Comparison of ENCODE assay signal across 17 cellular contexts in genomic region chr3:150254199-150254786, GRCh38.
DNase-seq lines count a peak whose midpoint lies in the region; ATAC-seq, FAIRE-seq and TF ChIP-seq lines count a peak whose summit lies in the region.
"Had no signal": no experiment of that assay in that cellular context is flagged by ENCODE, and none has a peak within 500 bp of the region (broad histone marks: within the 10 kb centered on the region; RNA-seq: fewer than 3 reads in every experiment).

No MANE protein-coding gene starts in this region.

- peaks cover 51% of the 10 kb centered on the region for H3K4me1 Mint-ChIP-seq in astrocyte (ENCODE audit: low read depth, unreplicated experiment)
- no peaks in the 10 kb centered on the region for H3K4me1 Mint-ChIP-seq in activated T-helper 1 cell treated with anti-CD3 and anti-CD28 coated beads, Interleukin-12 subunit alpha, Interleukin-12 subunit beta, Interleukin-2, Interleukin-4 antibody, amounts not matched to agents 30 ng/mL and 10 ng/mL and 1 ng/mL, durations not matched to agents 14 hours and 24 hours and 36 hours (ENCODE audit: low read depth)

- ATAC-seq in GM21576 (IDR thresholded peaks at IDR 0.05; ENCODE audit: unreplicated experiment), result no peak
- ATAC-seq: SK-N-SH treated with all-trans-retinoic acid at 6 μM for 48 hours had no signal

- no peaks in the 10 kb centered on the region for H3K9me3 ChIP-seq in astrocyte (ENCODE audit: insufficient read depth, low read depth, low read length)
- no peaks in the 10 kb centered on the region for H3K9me3 ChIP-seq in esophagus squamous epithelium
- no peaks in the 10 kb centered on the region for H3K9me3 ChIP-seq in muscle layer of duodenum (ENCODE audit: control insufficient read depth in 1 of 2, low read length in 2 of 2)
- H3K9me3 ChIP-seq in suprapubic skin, result no peaks in the 10 kb centered on the region
- H3K9me3 ChIP-seq: testis had no signal

- CTCF ChIA-PET in GM10248 (lab: Yijun Ruan, JAX), result interaction anchor here (1.4 kb wide), 1 partner anchor 12 kb away, joined by 4 read pairs; no protein-coding TSS in a partner anchor

- TF ChIP-seq POLR2A in esophagus squamous epithelium (IDR thresholded peaks at IDR 0.05) (no peak), suprapubic skin (IDR thresholded peaks at IDR 0.05) (no peak)

- no peaks in the 10 kb centered on the region for H3K79me2 ChIP-seq in astrocyte (ENCODE audit: insufficient read depth, low read length)

- no peaks in the 10 kb centered on the region for H3K27me3 Mint-ChIP-seq in astrocyte (ENCODE audit: low read depth, unreplicated experiment)
- peaks cover 8% of the 10 kb centered on the region for H3K27me3 Mint-ChIP-seq in activated T-helper 1 cell treated with anti-CD3 and anti-CD28 coated beads, Interleukin-12 subunit alpha, Interleukin-12 subunit beta, Interleukin-2, Interleukin-4 antibody, amounts not matched to agents 30 ng/mL and 10 ng/mL and 1 ng/mL, durations not matched to agents 14 hours and 24 hours and 36 hours (ENCODE audit: insufficient read depth)

- H3K36me3 Mint-ChIP-seq in astrocyte (ENCODE audit: low read depth, unreplicated experiment), result no peaks in the 10 kb centered on the region
- no peaks in the 10 kb centered on the region for H3K36me3 Mint-ChIP-seq in activated T-helper 1 cell treated with anti-CD3 and anti-CD28 coated beads, Interleukin-12 subunit alpha, Interleukin-12 subunit beta, Interleukin-2, Interleukin-4 antibody, amounts not matched to agents 30 ng/mL and 10 ng/mL and 1 ng/mL, durations not matched to agents 14 hours and 24 hours and 36 hours (ENCODE audit: low read depth)

- H2AFZ ChIP-seq in astrocyte (ENCODE audit: low read depth, low read length), result no peak overlapping the region
- H2AFZ ChIP-seq: PC-9 had no signal

- H3K4me1 ChIP-seq in astrocyte (ENCODE audit: insufficient read depth, low read length) (peaks cover 27% of the 10 kb centered on the region), esophagus squamous epithelium (peaks cover 17 to 55% (median 38%) of the 10 kb centered on the region in 3 donors), muscle layer of duodenum (ENCODE audit: control insufficient read depth in 1 of 2, insufficient read depth in 2 of 2, low read length in 2 of 2) (peaks cover 12 to 34% of the 10 kb centered on the region in 2 donors), suprapubic skin (peaks cover 40% of the 10 kb centered on the region)

- H3K27me3 ChIP-seq in astrocyte (ENCODE audit: insufficient read depth, low read length) (no peaks in the 10 kb centered on the region), esophagus squamous epithelium (no peaks in the 10 kb centered on the region), muscle layer of duodenum (ENCODE audit: low read depth, low read length) (no peaks in the 10 kb centered on the region), suprapubic skin (no peaks in the 10 kb centered on the region)
- H3K27me3 ChIP-seq: testis had no signal

- no peaks in the 10 kb centered on the region for H4K20me1 ChIP-seq in astrocyte (ENCODE audit: insufficient read depth, low read length)

- FAIRE-seq in astrocyte (lab: Jason Lieb, UNC), result no peak
- FAIRE-seq: H54 had no signal

- H3K9me3 Mint-ChIP-seq in astrocyte (ENCODE audit: unreplicated experiment), result peaks cover 8% of the 10 kb centered on the region
- no peaks in the 10 kb centered on the region for H3K9me3 Mint-ChIP-seq in activated T-helper 1 cell treated with anti-CD3 and anti-CD28 coated beads, Interleukin-12 subunit alpha, Interleukin-12 subunit beta, Interleukin-2, Interleukin-4 antibody, amounts not matched to agents 30 ng/mL and 10 ng/mL and 1 ng/mL, durations not matched to agents 14 hours and 24 hours and 36 hours

- H3K4me2 ChIP-seq in astrocyte (ENCODE audit: low read length), result no peak overlapping the region
- H3K4me2 ChIP-seq: PC-9 had no signal

- no peak overlapping the region for H3K4me3 ChIP-seq in astrocyte (ENCODE audit: insufficient read depth, low read depth, low read length)
- H3K4me3 ChIP-seq in esophagus squamous epithelium, result no peak overlapping the region
- H3K4me3 ChIP-seq in muscle layer of duodenum (ENCODE audit: low read depth in 1 of 2, low read length in 2 of 2), result no peak overlapping the region
- no peak overlapping the region for H3K4me3 ChIP-seq in suprapubic skin
- H3K4me3 ChIP-seq: PC-9, skin epidermis, testis had no signal

- DNase-seq in astrocyte (ENCODE audit: low read depth), result peak; percentile 38
- no peak for DNase-seq in esophagus squamous epithelium (lab: John Stamatoyannopoulos, UW)
- no peak for DNase-seq in suprapubic skin (ENCODE audit: low spot score in 2 of 2)
- DNase-seq in GM10248 (ENCODE audit: extremely low spot score), result no peak
- no peak for DNase-seq in activated T-helper 1 cell treated with anti-CD3 and anti-CD28 coated beads, Interleukin-12 subunit alpha, Interleukin-12 subunit beta, Interleukin-2, Interleukin-4 antibody, amounts not matched to agents 30 ng/mL and 10 ng/mL and 1 ng/mL, durations not matched to agents 14 hours and 24 hours and 36 hours (ENCODE audit: low spot score)
- DNase-seq: activated CD4-positive, alpha-beta T cell treated with anti-CD3 and anti-CD28 coated beads for 48 hours; GF-D8; glutamatergic neuron; stimulated activated CD4-positive, alpha-beta T cell treated with anti-CD3 and anti-CD28 coated beads, Interleukin-4, amount 100 ng/mL, for 4 hours; stimulated activated CD8-positive, alpha-beta memory T cell treated with anti-CD3 and anti-CD28 coated beads, Interleukin-4, amount 100 ng/mL, for 48 hours; testis had no signal

- no peak for TF ChIP-seq CTCF in astrocyte (IDR thresholded peaks at IDR 0.05; ENCODE audit: insufficient read depth, low read depth, low read length)
- no peak for TF ChIP-seq CTCF in esophagus squamous epithelium (IDR thresholded peaks at IDR 0.05)
- TF ChIP-seq CTCF in suprapubic skin (IDR thresholded peaks at IDR 0.05), result no peak
- TF ChIP-seq CTCF in GM10248 (IDR thresholded peaks at IDR 0.05; ENCODE audit: control extremely low read depth, extremely low read depth, low read depth, missing control alignments), result no peak

- H3K36me3 ChIP-seq in astrocyte (ENCODE audit: insufficient read depth, low read length) (no peaks in the 10 kb centered on the region), esophagus squamous epithelium (no peaks in the 10 kb centered on the region), muscle layer of duodenum (ENCODE audit: control insufficient read depth in 1 of 2, insufficient read depth in 2 of 2, low read length in 2 of 2) (no peaks in the 10 kb centered on the region), suprapubic skin (no peaks in the 10 kb centered on the region)

- H3K27ac ChIP-seq in astrocyte (ENCODE audit: low read depth, low read length) (no peak overlapping the region), esophagus squamous epithelium (peak overlapping the region; percentile 70 to 84 (median 80)), muscle layer of duodenum (ENCODE audit: low read length) (peak overlapping the region; percentile 73), suprapubic skin (peak overlapping the region; percentile 82)
- H3K27ac ChIP-seq: PC-9, testis had no signal

- intact Hi-C loops in esophagus squamous epithelium (cut with DNase I), result no loop called here
- intact Hi-C loops in activated T-helper 1 cell treated with anti-CD3 and anti-CD28 coated beads, Interleukin-12 subunit alpha, Interleukin-12 subunit beta, Interleukin-2, Interleukin-4 antibody, amounts not matched to agents 30 ng/mL and 10 ng/mL and 1 ng/mL, durations not matched to agents 14 hours and 24 hours and 36 hours (cut with micrococcal nuclease), result no loop called here

- POLR2A ChIA-PET in GM10248 (lab: Yijun Ruan, JAX), result no interaction called here

- H3K9ac ChIP-seq in astrocyte (ENCODE audit: low read length), result no peak overlapping the region

- TF ChIP-seq EP300 in suprapubic skin (IDR thresholded peaks at IDR 0.05), result no peak

- H3K27ac Mint-ChIP-seq in astrocyte (ENCODE audit: unreplicated experiment), result no peak overlapping the region
- no peak overlapping the region for H3K27ac Mint-ChIP-seq in activated T-helper 1 cell treated with anti-CD3 and anti-CD28 coated beads, Interleukin-12 subunit alpha, Interleukin-12 subunit beta, Interleukin-2, Interleukin-4 antibody, amounts not matched to agents 30 ng/mL and 10 ng/mL and 1 ng/mL, durations not matched to agents 14 hours and 24 hours and 36 hours

- WGBS in esophagus squamous epithelium, 2 donors, result 56 to 64% methylated on average over 4 of the region's 4 CpGs
- WGBS in suprapubic skin, result 42% methylated on average over 4 of the region's 4 CpGs

- no peak overlapping the region for H3K4me3 Mint-ChIP-seq in astrocyte (ENCODE audit: unreplicated experiment)
- no peak overlapping the region for H3K4me3 Mint-ChIP-seq in activated T-helper 1 cell treated with anti-CD3 and anti-CD28 coated beads, Interleukin-12 subunit alpha, Interleukin-12 subunit beta, Interleukin-2, Interleukin-4 antibody, amounts not matched to agents 30 ng/mL and 10 ng/mL and 1 ng/mL, durations not matched to agents 14 hours and 24 hours and 36 hours
